Comparison of ENCODE assay signal across 18 cellular contexts in genomic region chr12:12477532-12477890, GRCh38.
A peak's percentile ranks its signal among the peaks of the same experiment; 100 is the strongest.
DNase-seq lines count a peak whose midpoint lies in the region; ATAC-seq, FAIRE-seq and TF ChIP-seq lines count a peak whose summit lies in the region.
"Had no signal": no experiment of that assay in that cellular context is flagged by ENCODE, and none has a peak within 500 bp of the region (broad histone marks: within the 10 kb centered on the region; RNA-seq: fewer than 3 reads in every experiment).

No MANE protein-coding gene starts in this region.

- TF ChIP-seq CTCF in HepG2 (CRISPR knock-in tag; IDR thresholded peaks at IDR 0.05) = no peak

- H4K20me1 ChIP-seq in HepG2 (ENCODE audit: insufficient read depth, low read length) = no peaks in the 10 kb centered on the region
- H4K20me1 ChIP-seq: BLaER1 treated with 17β-estradiol and CSF1 and Interleukin-3, amounts not matched to agents 10 nM and 100 nM had no signal

- no peak overlapping the region for H3K4me3 ChIP-seq in CD4-positive, CD25-positive, alpha-beta regulatory T cell (ENCODE audit: low read depth, low read length)
- H3K4me3 ChIP-seq in HepG2 (replicated peaks in 1 of 3; ENCODE audit: insufficient read depth in 1 of 3, low read depth in 2 of 3, low read length in 3 of 3) = no peak overlapping the region
- H3K4me3 ChIP-seq: BLaER1 treated with 17β-estradiol and CSF1 and Interleukin-3, amounts not matched to agents 10 nM and 100 nM; PC-9 had no signal

- WGBS in HepG2 (ENCODE audit: low lambda C conversion rate) = 100% methylated on average over 14 of the region's 14 CpGs

- ATAC-seq in activated CD4-positive, alpha-beta T cell treated with anti-CD3 and anti-CD28 coated beads for 36 hours = no peak
- ATAC-seq in CD4-positive, CD25-positive, alpha-beta regulatory T cell (ENCODE audit: low read depth in 2 of 2) = no peak
- ATAC-seq in activated T-helper 17 cell treated with anti-CD3 and anti-CD28 coated beads, Interleukin-2, amount 50 U/mL, for 72 hours (replicated peaks) = no peak
- ATAC-seq in HepG2 (no peak), HG03139 (IDR thresholded peaks at IDR 0.05; ENCODE audit: unreplicated experiment) (no peak)

- no peak for DNase-seq in activated CD4-positive, alpha-beta T cell treated with anti-CD3 and anti-CD28 coated beads for 36 hours
- no peak for DNase-seq in activated CD4-positive, alpha-beta T cell treated with anti-CD3 and anti-CD28 coated beads, Interleukin-2, amount 50 U/mL, for 4 hours
- DNase-seq in CD4-positive, CD25-positive, alpha-beta regulatory T cell = no peak
- DNase-seq in HepG2 (ENCODE audit: low spot score) (no peak), NCI-H748 (lab: John Stamatoyannopoulos, UW; ENCODE audit: unreplicated experiment) (no peak)
- no peak for DNase-seq in stimulated activated CD4-positive, alpha-beta T cell treated with anti-CD3 and anti-CD28 coated beads, Interleukin-4, amount 100 ng/mL, for 24 hours
- DNase-seq: 8988T, DMS53, HFFc6, NCI-H1694, NCI-H2107, NCI-H446, NCI-H748 treated with DMSO at 0.1 percent for 48 hours, PC-9 had no signal

- CTCF ChIA-PET in activated CD4-positive, alpha-beta T cell treated with anti-CD3 and anti-CD28 coated beads for 36 hours (lab: Charles Lee) = interaction anchor here (2.2 to 3.5 kb wide), 2 partner anchors 11 to 100 kb away, joined by 9 to 17 read pairs; no protein-coding TSS in a partner anchor
- CTCF ChIA-PET in HepG2 (lab: Yijun Ruan, JAX; ENCODE audit: low intra/inter-chr PET ratio, low total read pairs) = no interaction called here

- no peak overlapping the region for H2AFZ ChIP-seq in HepG2 (ENCODE audit: low read length)
- H2AFZ ChIP-seq: PC-9 had no signal

- H3K27me3 Mint-ChIP-seq in activated CD4-positive, alpha-beta T cell treated with anti-CD3 and anti-CD28 coated beads for 36 hours = no peaks in the 10 kb centered on the region
- peaks cover 5% of the 10 kb centered on the region for H3K27me3 Mint-ChIP-seq in CD4-positive, CD25-positive, alpha-beta regulatory T cell
- no peaks in the 10 kb centered on the region for H3K27me3 Mint-ChIP-seq in activated T-helper 17 cell treated with anti-CD3 and anti-CD28 coated beads, Interleukin-2, amount 50 U/mL, for 72 hours

- H3K27ac ChIP-seq in CD4-positive, CD25-positive, alpha-beta regulatory T cell (ENCODE audit: insufficient read depth, low read length, poor library complexity, severe bottlenecking) = peak overlapping the region; percentile 57
- no peak overlapping the region for H3K27ac ChIP-seq in HepG2 (ENCODE audit: extremely low read length, insufficient read depth, low read length)
- H3K27ac ChIP-seq: BLaER1 treated with 17β-estradiol and CSF1 and Interleukin-3, amounts not matched to agents 10 nM and 100 nM; KMS-11; PC-9 had no signal

- intact Hi-C loops in activated CD4-positive, alpha-beta T cell treated with anti-CD3 and anti-CD28 coated beads for 36 hours (cut with DNase I, micrococcal nuclease) = no loop called here
- intact Hi-C loops in HepG2 (cut with micrococcal nuclease; ENCODE audit: unreplicated experiment) = no loop called here

- TF ChIP-seq POLR2A in HepG2 (IDR thresholded peaks at IDR 0.05; ENCODE audit: insufficient read depth in 1 of 2, low read depth in 2 of 2, low read length in 2 of 2) = no peak

- H3K4me1 ChIP-seq in CD4-positive, CD25-positive, alpha-beta regulatory T cell (ENCODE audit: control insufficient read depth, insufficient read depth, low read length, poor library complexity, severe bottlenecking) = peaks cover 78% of the 10 kb centered on the region
- H3K4me1 ChIP-seq in HepG2 (ENCODE audit: insufficient read depth, low read length) = no peaks in the 10 kb centered on the region

- TF ChIP-seq RAD21 in HepG2 (CRISPR knock-in tag; IDR thresholded peaks at IDR 0.05) = no peak

- no peaks in the 10 kb centered on the region for H3K27me3 ChIP-seq in CD4-positive, CD25-positive, alpha-beta regulatory T cell (ENCODE audit: control insufficient read depth, insufficient read depth, low read length)
- no peaks in the 10 kb centered on the region for H3K27me3 ChIP-seq in HepG2 (ENCODE audit: control insufficient read depth in 1 of 2, insufficient read depth in 2 of 2, low read length in 2 of 2)
- H3K27me3 ChIP-seq: BLaER1 treated with 17β-estradiol and CSF1 and Interleukin-3, amounts not matched to agents 10 nM and 100 nM had no signal

- FAIRE-seq in HepG2 (lab: Jason Lieb, UNC) = no peak

- no peaks in the 10 kb centered on the region for H3K9me3 Mint-ChIP-seq in activated CD4-positive, alpha-beta T cell treated with anti-CD3 and anti-CD28 coated beads for 36 hours (ENCODE audit: low read depth)
- H3K9me3 Mint-ChIP-seq in CD4-positive, CD25-positive, alpha-beta regulatory T cell = peaks cover 0 to 3% (median 0%) of the 10 kb centered on the region in 7 donors
- peaks cover 5% of the 10 kb centered on the region for H3K9me3 Mint-ChIP-seq in activated T-helper 17 cell treated with anti-CD3 and anti-CD28 coated beads, Interleukin-2, amount 50 U/mL, for 72 hours
- H3K9me3 Mint-ChIP-seq: HFFc6 had no signal

- in situ Hi-C loops in HepG2 (cut with HindIII; ENCODE audit: extremely low pct_ligation_motif_present, low pct_unique_long_range_greater_than_20kb) = no loop called here

- no TSS peak for BruUV-seq in HepG2 (replicated peaks; lab: Mats Ljungman, UMichigan)

- H3K4me3 Mint-ChIP-seq in activated CD4-positive, alpha-beta T cell treated with anti-CD3 and anti-CD28 coated beads for 36 hours = no peak overlapping the region
- no peak overlapping the region for H3K4me3 Mint-ChIP-seq in CD4-positive, CD25-positive, alpha-beta regulatory T cell
- H3K4me3 Mint-ChIP-seq in activated T-helper 17 cell treated with anti-CD3 and anti-CD28 coated beads, Interleukin-2, amount 50 U/mL, for 72 hours = peak overlapping the region; percentile 85
- H3K4me3 Mint-ChIP-seq: HFFc6 had no signal

- H3K27ac Mint-ChIP-seq in activated CD4-positive, alpha-beta T cell treated with anti-CD3 and anti-CD28 coated beads for 36 hours = peak overlapping the region; percentile 65
- peak overlapping the region; percentile 14 to 89 (median 66) for H3K27ac Mint-ChIP-seq in CD4-positive, CD25-positive, alpha-beta regulatory T cell
- H3K27ac Mint-ChIP-seq in activated T-helper 17 cell treated with anti-CD3 and anti-CD28 coated beads, Interleukin-2, amount 50 U/mL, for 72 hours = peak overlapping the region; percentile 98
- H3K27ac Mint-ChIP-seq: HFFc6 had no signal

- no peaks in the 10 kb centered on the region for H3K9me3 ChIP-seq in CD4-positive, CD25-positive, alpha-beta regulatory T cell (ENCODE audit: control insufficient read depth in 2 of 2, low read length in 2 of 2)
- H3K9me3 ChIP-seq in HepG2 (ENCODE audit: low read length) = no peaks in the 10 kb centered on the region

- no peak overlapping the region for H3K9ac ChIP-seq in HepG2 (ENCODE audit: insufficient read depth, low read depth, low read length)
- H3K9ac ChIP-seq: BLaER1 treated with 17β-estradiol and CSF1 and Interleukin-3, amounts not matched to agents 10 nM and 100 nM; KMS-11 had no signal

- peaks cover 48% of the 10 kb centered on the region for H3K36me3 ChIP-seq in CD4-positive, CD25-positive, alpha-beta regulatory T cell (ENCODE audit: control insufficient read depth, insufficient read depth, low read length)
- H3K36me3 ChIP-seq in HepG2 (replicated peaks in 1 of 2; ENCODE audit: control insufficient read depth in 1 of 2, insufficient read depth in 2 of 2, low read length in 2 of 2) = peaks cover 29 to 77% of the 10 kb centered on the region in 2 experiments

- H3K36me3 Mint-ChIP-seq in activated CD4-positive, alpha-beta T cell treated with anti-CD3 and anti-CD28 coated beads for 36 hours (ENCODE audit: low read depth) = peaks cover 63% of the 10 kb centered on the region
- H3K36me3 Mint-ChIP-seq in CD4-positive, CD25-positive, alpha-beta regulatory T cell = peaks cover 54% of the 10 kb centered on the region
- no peaks in the 10 kb centered on the region for H3K36me3 Mint-ChIP-seq in activated T-helper 17 cell treated with anti-CD3 and anti-CD28 coated beads, Interleukin-2, amount 50 U/mL, for 72 hours (ENCODE audit: low read depth)

- no peak overlapping the region for H3K4me2 ChIP-seq in HepG2 (ENCODE audit: low read depth, low read length)
- H3K4me2 ChIP-seq: BLaER1 treated with 17β-estradiol and CSF1 and Interleukin-3, amounts not matched to agents 10 nM and 100 nM; KMS-11; PC-9 had no signal

- TF ChIP-seq EP300 in HepG2 (IDR thresholded peaks at IDR 0.05; ENCODE audit: low read depth in 2 of 2, low read length in 2 of 2) = no peak
- TF ChIP-seq EP300 in HepG2 (CRISPR knock-in tag; IDR thresholded peaks at IDR 0.05; ENCODE audit: borderline replicate concordance) = no peak

- POLR2A ChIA-PET in activated CD4-positive, alpha-beta T cell treated with anti-CD3 and anti-CD28 coated beads for 36 hours (lab: Charles Lee) = interaction anchor here (0.9 to 1.4 kb wide), 2 partner anchors 26 to 98 kb away, joined by 4 to 9 read pairs; no protein-coding TSS in a partner anchor
- POLR2A ChIA-PET in HepG2 (lab: Yijun Ruan, JAX) = interaction anchor here (2.7 kb wide), 1 partner anchor 9 kb away, joined by 5 read pairs; no protein-coding TSS in a partner anchor

- H3K79me2 ChIP-seq in HepG2 (ENCODE audit: insufficient read depth, low read length) = peaks cover 7% of the 10 kb centered on the region

- H3K4me1 Mint-ChIP-seq in activated CD4-positive, alpha-beta T cell treated with anti-CD3 and anti-CD28 coated beads for 36 hours = peaks cover 85% of the 10 kb centered on the region
- peaks cover 21 to 80% (median 55%) of the 10 kb centered on the region in 4 donors for H3K4me1 Mint-ChIP-seq in CD4-positive, CD25-positive, alpha-beta regulatory T cell
- H3K4me1 Mint-ChIP-seq in activated T-helper 17 cell treated with anti-CD3 and anti-CD28 coated beads, Interleukin-2, amount 50 U/mL, for 72 hours = peaks cover 67% of the 10 kb centered on the region

TF ChIP-seq in HepG2, 621 proteins besides CTCF, POLR2A, EP300 and RAD21 (continues in another document):
- TF ChIP-seq, protein P1, sequence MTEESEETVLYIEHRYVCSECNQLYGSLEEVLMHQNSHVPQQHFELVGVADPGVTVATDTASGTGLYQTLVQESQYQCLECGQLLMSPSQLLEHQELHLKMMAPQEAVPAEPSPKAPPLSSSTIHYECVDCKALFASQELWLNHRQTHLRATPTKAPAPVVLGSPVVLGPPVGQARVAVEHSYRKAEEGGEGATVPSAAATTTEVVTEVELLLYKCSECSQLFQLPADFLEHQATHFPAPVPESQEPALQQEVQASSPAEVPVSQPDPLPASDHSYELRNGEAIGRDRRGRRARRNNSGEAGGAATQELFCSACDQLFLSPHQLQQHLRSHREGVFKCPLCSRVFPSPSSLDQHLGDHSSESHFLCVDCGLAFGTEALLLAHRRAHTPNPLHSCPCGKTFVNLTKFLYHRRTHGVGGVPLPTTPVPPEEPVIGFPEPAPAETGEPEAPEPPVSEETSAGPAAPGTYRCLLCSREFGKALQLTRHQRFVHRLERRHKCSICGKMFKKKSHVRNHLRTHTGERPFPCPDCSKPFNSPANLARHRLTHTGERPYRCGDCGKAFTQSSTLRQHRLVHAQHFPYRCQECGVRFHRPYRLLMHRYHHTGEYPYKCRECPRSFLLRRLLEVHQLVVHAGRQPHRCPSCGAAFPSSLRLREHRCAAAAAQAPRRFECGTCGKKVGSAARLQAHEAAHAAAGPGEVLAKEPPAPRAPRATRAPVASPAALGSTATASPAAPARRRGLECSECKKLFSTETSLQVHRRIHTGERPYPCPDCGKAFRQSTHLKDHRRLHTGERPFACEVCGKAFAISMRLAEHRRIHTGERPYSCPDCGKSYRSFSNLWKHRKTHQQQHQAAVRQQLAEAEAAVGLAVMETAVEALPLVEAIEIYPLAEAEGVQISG (CRISPR knock-in tag; IDR thresholded peaks at IDR 0.05) = no peak
